In genomic region chr5:83553000-83553486, GRCh38 we compare ENCODE assay signal across 17 cellular contexts.
DNase-seq lines count a peak whose midpoint lies in the region; ATAC-seq and TF ChIP-seq lines count a peak whose summit lies in the region.
"Had no signal": no experiment of that assay in that cellular context is flagged by ENCODE, and none has a peak within 500 bp of the region (broad histone marks: within the 10 kb centered on the region; RNA-seq: fewer than 3 reads in every experiment).

No MANE protein-coding gene starts in this region.

- H3K36me3 ChIP-seq in adipocyte (ENCODE audit: control insufficient read depth, insufficient read depth, low read length, severe bottlenecking) (peaks cover 53% of the 10 kb centered on the region), testis (ENCODE audit: low read depth, missing control alignments) (no peaks in the 10 kb centered on the region)

- H3K36me3 Mint-ChIP-seq in type B pancreatic cell: peaks cover 32% of the 10 kb centered on the region
- H3K36me3 Mint-ChIP-seq: naive thymus-derived CD8-positive, alpha-beta T cell had no signal

- H3K4me1 Mint-ChIP-seq in type B pancreatic cell (ENCODE audit: unreplicated experiment): peaks cover 14% of the 10 kb centered on the region
- H3K4me1 Mint-ChIP-seq: naive thymus-derived CD8-positive, alpha-beta T cell had no signal

- H3K4me3 ChIP-seq in AG09309 (ENCODE audit: control insufficient read depth, low read depth, low read length) (no peak overlapping the region), adipocyte (ENCODE audit: low read length) (peak overlapping the region; percentile 35), testis (no peak overlapping the region)

- no peak overlapping the region for H3K27ac ChIP-seq in testis

- H3K4me1 ChIP-seq in adipocyte (ENCODE audit: control insufficient read depth, insufficient read depth, low read length): peaks cover 45% of the 10 kb centered on the region
- no peaks in the 10 kb centered on the region for H3K4me1 ChIP-seq in testis

- 78 to 81% methylated on average over 9 of the region's 9 CpGs for WGBS in testis, 2 donors

- H3K27ac Mint-ChIP-seq in type B pancreatic cell: no peak overlapping the region
- H3K27ac Mint-ChIP-seq: naive thymus-derived CD8-positive, alpha-beta T cell; T-helper 1 cell treated with Interleukin-12 subunit alpha and Interleukin-12 subunit beta and Interleukin-4 antibody, amounts not matched to agents 30 μg/mL and 1 μg/mL, for 36 hours had no signal

- TF ChIP-seq CTCF in AG09309 (IDR thresholded peaks at IDR 0.05; ENCODE audit: control insufficient read depth, insufficient read depth, low read depth, low read length, missing control alignments) (no peak), testis (IDR thresholded peaks at IDR 0.05) (no peak), type B pancreatic cell (conservative IDR thresholded peaks at IDR 0.05) (no peak)

- no peak for TF ChIP-seq POLR2A in testis (IDR thresholded peaks at IDR 0.05)

- peak overlapping the region; percentile 54 for H3K9ac ChIP-seq in adipocyte (ENCODE audit: low read length)

- H3K27me3 Mint-ChIP-seq in type B pancreatic cell: no peaks in the 10 kb centered on the region

- intact Hi-C loops in left cardiac atrium (cut with DNase I): no loop called here
- intact Hi-C loops in posterior vena cava (cut with DNase I): no loop called here
- intact Hi-C loops in testis (cut with DNase I; ENCODE audit: low total_unique reads): no loop called here

- H3K9me3 ChIP-seq in adipocyte (ENCODE audit: control insufficient read depth, low read length): no peaks in the 10 kb centered on the region
- no peaks in the 10 kb centered on the region for H3K9me3 ChIP-seq in testis

- DNase-seq in AG09309 (ENCODE audit: low read depth) (peak; percentile 46), adipocyte (ENCODE audit: low read depth) (no peak), left cardiac atrium (peak; percentile 72), posterior vena cava (ENCODE audit: low spot score) (peak; percentile 85), testis (no peak), type B pancreatic cell (ENCODE audit: extremely low spot score, unreplicated experiment) (no peak)
- DNase-seq in stimulated activated naive CD8-positive, alpha-beta T cell treated with anti-CD3 and anti-CD28 coated beads, Interleukin-15, Interleukin-2, amounts not matched to agents 100 U/mL and 50 U/mL, for 24 hours: no peak
- DNase-seq: activated gamma-delta T cell; GF-D8; naive thymus-derived CD8-positive, alpha-beta T cell; NCI-H2081 treated with DMSO at 0.1 percent for 48 hours; NCI-H82; RPMI8226; stimulated activated CD4-positive, alpha-beta T cell treated with anti-CD3 and anti-CD28 coated beads, Interleukin-4, amount 100 ng/mL, for 24 hours had no signal

- no peaks in the 10 kb centered on the region for H3K27me3 ChIP-seq in adipocyte (replicated peaks; ENCODE audit: control insufficient read depth, insufficient read depth, low read length)
- no peaks in the 10 kb centered on the region for H3K27me3 ChIP-seq in testis

- no peak overlapping the region for H3K4me3 Mint-ChIP-seq in type B pancreatic cell
- H3K4me3 Mint-ChIP-seq: naive thymus-derived CD8-positive, alpha-beta T cell; T-helper 1 cell treated with Interleukin-12 subunit alpha and Interleukin-12 subunit beta and Interleukin-4 antibody, amounts not matched to agents 30 μg/mL and 1 μg/mL, for 36 hours had no signal

- ATAC-seq in left cardiac atrium (peak; percentile 83 to 84), GM18909 (IDR thresholded peaks at IDR 0.05; ENCODE audit: poor library complexity, unreplicated experiment) (no peak)
- no peak for ATAC-seq in stimulated activated naive CD8-positive, alpha-beta T cell treated with anti-CD3 and anti-CD28 coated beads, Interleukin-15, Interleukin-2, amounts not matched to agents 100 U/mL and 50 U/mL, for 24 hours
- ATAC-seq: HepG2; naive thymus-derived CD8-positive, alpha-beta T cell had no signal

- no peaks in the 10 kb centered on the region for H3K9me3 Mint-ChIP-seq in type B pancreatic cell
- H3K9me3 Mint-ChIP-seq: naive thymus-derived CD8-positive, alpha-beta T cell; T-helper 1 cell treated with Interleukin-12 subunit alpha and Interleukin-12 subunit beta and Interleukin-4 antibody, amounts not matched to agents 30 μg/mL and 1 μg/mL, for 36 hours had no signal

Comparison
In these comparisons a context has a peak if more than half of its experiments do, and no peak if none do; other contexts are left out.
1. DNase-seq: peak in AG09309 (single experiment), left cardiac atrium (single experiment) and posterior vena cava (single experiment); none in adipocyte (single experiment), testis (single experiment), type B pancreatic cell (single experiment) and stimulated activated naive CD8-positive, alpha-beta T cell treated with anti-CD3 and anti-CD28 coated beads, Interleukin-15, Interleukin-2, amounts not matched to agents 100 U/mL and 50 U/mL, for 24 hours (single experiment).
2. ATAC-seq: peak in left cardiac atrium (2 of 2); none in stimulated activated naive CD8-positive, alpha-beta T cell treated with anti-CD3 and anti-CD28 coated beads, Interleukin-15, Interleukin-2, amounts not matched to agents 100 U/mL and 50 U/mL, for 24 hours (single experiment) and GM18909 (single experiment).